2 cellular contexts compared by ENCODE assay signal in the genomic region with DNA sequence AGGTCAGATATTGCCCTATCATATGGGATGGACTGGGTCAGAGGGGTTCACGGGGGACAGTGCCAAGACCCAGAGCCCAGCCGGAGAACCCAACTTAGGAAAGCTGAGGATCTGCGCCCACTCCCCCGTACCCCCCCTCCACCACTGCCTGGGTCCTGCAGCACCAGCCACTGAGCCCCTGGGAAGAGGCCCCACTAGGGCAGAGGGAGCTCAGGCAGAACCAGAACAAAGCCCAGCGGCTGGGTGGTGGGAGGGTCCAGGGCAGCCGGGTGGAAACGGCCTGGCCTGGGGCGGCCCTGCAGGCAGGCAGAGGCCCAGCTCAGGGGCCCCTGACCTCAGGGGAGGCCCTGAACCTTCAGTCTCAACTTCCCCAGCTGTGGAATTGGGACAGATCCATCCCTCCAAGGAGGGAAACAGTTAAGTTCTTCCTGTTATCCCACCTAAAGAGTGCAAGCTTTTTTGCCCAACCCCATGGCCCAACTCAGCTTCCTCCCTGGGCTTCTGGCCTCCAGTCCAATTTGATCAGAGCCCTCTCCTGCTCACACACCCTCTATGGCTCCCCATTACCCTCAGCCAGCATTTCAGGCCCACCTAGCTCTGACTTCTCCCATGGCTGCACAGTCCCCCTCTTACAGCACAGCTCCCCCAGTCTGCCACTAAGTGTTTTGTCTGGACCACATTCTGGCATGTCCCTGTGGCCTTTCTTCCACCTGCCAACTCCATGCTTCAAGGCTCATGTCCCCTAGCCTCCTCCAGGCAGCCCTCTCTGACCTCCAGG.
TF ChIP-seq lines count a peak whose summit lies in the region.

No MANE protein-coding gene starts in this region.

TF ChIP-seq in SK-N-SH, 30 proteins besides CTCF, POLR2A, EP300 and RAD21 (continued from another document):
- TF ChIP-seq, protein P1, sequence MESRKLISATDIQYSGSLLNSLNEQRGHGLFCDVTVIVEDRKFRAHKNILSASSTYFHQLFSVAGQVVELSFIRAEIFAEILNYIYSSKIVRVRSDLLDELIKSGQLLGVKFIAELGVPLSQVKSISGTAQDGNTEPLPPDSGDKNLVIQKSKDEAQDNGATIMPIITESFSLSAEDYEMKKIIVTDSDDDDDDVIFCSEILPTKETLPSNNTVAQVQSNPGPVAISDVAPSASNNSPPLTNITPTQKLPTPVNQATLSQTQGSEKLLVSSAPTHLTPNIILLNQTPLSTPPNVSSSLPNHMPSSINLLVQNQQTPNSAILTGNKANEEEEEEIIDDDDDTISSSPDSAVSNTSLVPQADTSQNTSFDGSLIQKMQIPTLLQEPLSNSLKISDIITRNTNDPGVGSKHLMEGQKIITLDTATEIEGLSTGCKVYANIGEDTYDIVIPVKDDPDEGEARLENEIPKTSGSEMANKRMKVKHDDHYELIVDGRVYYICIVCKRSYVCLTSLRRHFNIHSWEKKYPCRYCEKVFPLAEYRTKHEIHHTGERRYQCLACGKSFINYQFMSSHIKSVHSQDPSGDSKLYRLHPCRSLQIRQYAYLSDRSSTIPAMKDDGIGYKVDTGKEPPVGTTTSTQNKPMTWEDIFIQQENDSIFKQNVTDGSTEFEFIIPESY (IDR thresholded peaks at IDR 0.05; ENCODE audit: borderline replicate concordance, low read depth) = no peak
- TF ChIP-seq MEF2A (IDR thresholded peaks at IDR 0.05; ENCODE audit: borderline replicate concordance, low read depth) = no peak
- TF ChIP-seq PBX3 (IDR thresholded peaks at IDR 0.05) = no peak

TF ChIP-seq in SK-N-SH treated with all-trans-retinoic acid at 6 μM for 48 hours, 23 proteins besides CTCF, POLR2A, EP300 and RAD21 (continued from another document):
- TF ChIP-seq TCF4 (CRISPR knock-in tag; IDR thresholded peaks at IDR 0.05; ENCODE audit: borderline replicate concordance) (no peak), RARB (CRISPR knock-in tag; IDR thresholded peaks at IDR 0.05) (no peak), ZFP3 (CRISPR knock-in tag; IDR thresholded peaks at IDR 0.05) (no peak), PPARA (CRISPR knock-in tag; IDR thresholded peaks at IDR 0.05; ENCODE audit: borderline replicate concordance) (no peak)
